12 cellular contexts compared by ENCODE assay signal in genomic region chr6:134741193-134741521, GRCh38.
A peak's percentile ranks its signal among the peaks of the same experiment; 100 is the strongest.
DNase-seq lines count a peak whose midpoint lies in the region; ATAC-seq, FAIRE-seq and TF ChIP-seq lines count a peak whose summit lies in the region.
"Had no signal": no experiment of that assay in that cellular context is flagged by ENCODE, and none has a peak within 500 bp of the region (broad histone marks: within the 10 kb centered on the region; RNA-seq: fewer than 3 reads in every experiment).

No MANE protein-coding gene starts in this region.

- no peaks in the 10 kb centered on the region for H3K27me3 ChIP-seq in H1 (replicated peaks in 1 of 4; ENCODE audit: control insufficient read depth in 3 of 4, extremely low read depth in 1 of 4, insufficient read depth in 3 of 4, low read length in 3 of 4)
- no peaks in the 10 kb centered on the region for H3K27me3 ChIP-seq in tibial artery

- H3K27ac ChIP-seq in H1 (ENCODE audit: low read depth, low read length) (no peak overlapping the region), tibial artery (no peak overlapping the region)

- CTCF ChIA-PET in H1 (lab: Charles Lee; ENCODE audit: partially characterized antibody) = interaction anchor here (0.6 to 1.5 kb wide), 14 partner anchors 9 to 574 kb away, joined by 3 to 5 read pairs (median 3); no protein-coding TSS in a partner anchor

- WGBS in H1 (ENCODE audit: extremely low coverage in 1 of 2, insufficient coverage in 1 of 2, insufficient read length in 1 of 2, insufficient replicate concordance in 2 of 2, low coverage in 1 of 2, low lambda C conversion rate in 2 of 2, missing lambda C conversion rate in 1 of 2), 2 experiments = 65% methylated on average over 7 of the region's 7 CpGs; no CpG with 5 or more reads in 1 of the 2 experiments

- no peak overlapping the region for H2BK5ac ChIP-seq in H1 (ENCODE audit: low read depth, low read length)

- no peak overlapping the region for H2AK5ac ChIP-seq in H1 (ENCODE audit: low read depth, low read length)

- no peak overlapping the region for H3K4me3 Mint-ChIP-seq in neural crest cell
- H3K4me3 Mint-ChIP-seq: activated CD8-positive, alpha-beta T cell treated with anti-CD3 and anti-CD28 coated beads for 36 hours; activated naive CD8-positive, alpha-beta T cell had no signal

- TF ChIP-seq EP300 in H1 (IDR thresholded peaks at IDR 0.05; ENCODE audit: borderline replicate concordance in 1 of 2, low read depth in 2 of 2, low read length in 2 of 2) = no peak

- H2BK120ac ChIP-seq in H1 (replicated peaks; ENCODE audit: low read depth, low read length) = no peak overlapping the region

- H3K36me3 ChIP-seq in H1 (ENCODE audit: control insufficient read depth in 2 of 4, insufficient read depth in 4 of 4, low read length in 3 of 4) = no peaks in the 10 kb centered on the region
- H3K36me3 ChIP-seq in tibial artery = no peaks in the 10 kb centered on the region

- DNase-seq in GM12865 (ENCODE audit: low read depth) = peak; percentile 3
- peak; percentile 19 for DNase-seq in NCI-H510A (lab: John Stamatoyannopoulos, UW)
- no peak for DNase-seq in H1 (ENCODE audit: low read depth in 1 of 2, low spot score in 2 of 2)
- no peak for DNase-seq in neural crest cell (ENCODE audit: low read depth, low spot score)
- no peak for DNase-seq in activated gamma-delta T cell treated with Interleukin-2 at 50 U/mL for 16 hours
- DNase-seq in stimulated activated naive CD8-positive, alpha-beta T cell treated with anti-CD3 and anti-CD28 coated beads, Interleukin-15, Interleukin-2, amounts not matched to agents 100 U/mL and 50 U/mL, for 24 hours = no peak
- DNase-seq in stimulated activated CD4-positive, alpha-beta T cell treated with anti-CD3 and anti-CD28 coated beads, Interleukin-1b, Interleukin-23, amount 100 ng/mL, for 48 hours = no peak
- DNase-seq in tibial artery = no peak
- DNase-seq: activated CD8-positive, alpha-beta T cell treated with anti-CD3 and anti-CD28 coated beads for 36 hours; NCI-H526 treated with DMSO at 0.1 percent for 48 hours had no signal

- H3K4me2 ChIP-seq in H1 (ENCODE audit: insufficient read depth in 1 of 2, low read depth in 2 of 2, low read length in 2 of 2) = no peak overlapping the region

- H4K91ac ChIP-seq in H1 (replicated peaks; ENCODE audit: insufficient read length, low read length) = no peak overlapping the region

- no peaks in the 10 kb centered on the region for H3K9me3 Mint-ChIP-seq in neural crest cell
- H3K9me3 Mint-ChIP-seq: activated CD8-positive, alpha-beta T cell treated with anti-CD3 and anti-CD28 coated beads for 36 hours had no signal

- H4K5ac ChIP-seq in H1 (ENCODE audit: insufficient read length, low read depth, low read length) = no peak overlapping the region

- no peaks in the 10 kb centered on the region for H3K4me1 Mint-ChIP-seq in neural crest cell

- H3K79me2 ChIP-seq in H1 (ENCODE audit: control insufficient read depth in 1 of 2, insufficient read depth in 2 of 2, low read length in 2 of 2) = no peaks in the 10 kb centered on the region

- H4K8ac ChIP-seq in H1 (ENCODE audit: extremely low read depth, insufficient read depth, low read length) = no peak overlapping the region

- H3K18ac ChIP-seq in H1 (ENCODE audit: extremely low read depth, low read length) = no peak overlapping the region

- H3K36me3 Mint-ChIP-seq in neural crest cell (ENCODE audit: low read depth) = no peaks in the 10 kb centered on the region
- H3K36me3 Mint-ChIP-seq: activated naive CD8-positive, alpha-beta T cell had no signal

- no peak overlapping the region for H3K14ac ChIP-seq in H1 (ENCODE audit: insufficient read length)

- H3K4me3 ChIP-seq in GM12865 (ENCODE audit: low read depth, low read length) (no peak overlapping the region), H1 (ENCODE audit: extremely low read depth in 1 of 4, insufficient read depth in 2 of 4, low read depth in 3 of 4, low read length in 4 of 4) (no peak overlapping the region), tibial artery (no peak overlapping the region)

- no peak overlapping the region for H3K56ac ChIP-seq in H1 (replicated peaks; ENCODE audit: insufficient read length, low read depth, low read length)

- no peak for ATAC-seq in stimulated activated naive CD8-positive, alpha-beta T cell treated with anti-CD3 and anti-CD28 coated beads, Interleukin-15, Interleukin-2, amounts not matched to agents 100 U/mL and 50 U/mL, for 24 hours
- ATAC-seq: activated CD8-positive, alpha-beta T cell treated with anti-CD3 and anti-CD28 coated beads for 36 hours had no signal

- TF ChIP-seq POLR2A in H1 (IDR thresholded peaks at IDR 0.05; ENCODE audit: control extremely low read depth in 1 of 2, low read depth in 2 of 2, low read length in 2 of 2) = no peak

- H3K23ac ChIP-seq in H1 (ENCODE audit: insufficient read length) = no peak overlapping the region

- H2AFZ ChIP-seq in H1 (ENCODE audit: low read length) = no peak overlapping the region

- TF ChIP-seq RAD21 in H1 (IDR thresholded peaks at IDR 0.05 in 1 of 2, conservative IDR thresholded peaks at IDR 0.05 in 1 of 2; ENCODE audit: low read depth in 2 of 2, low read length in 2 of 2) = peak; percentile 41 to 55

- peak; percentile 9 for TF ChIP-seq CTCF in GM12865 (IDR thresholded peaks at IDR 0.05; ENCODE audit: insufficient read depth, low read depth, low read length, missing control alignments)
- TF ChIP-seq CTCF in H1 (IDR thresholded peaks at IDR 0.05; ENCODE audit: control extremely low read depth in 1 of 3, insufficient read depth in 1 of 3, low read depth in 1 of 3, low read length in 3 of 3) = peak; percentile 40 to 80 (median 67); a peak in 3 of 4 replicates
- TF ChIP-seq CTCF in neural crest cell (conservative IDR thresholded peaks at IDR 0.05) = peak; percentile 34
- no peak for TF ChIP-seq CTCF in tibial artery (IDR thresholded peaks at IDR 0.05)

- peaks cover 7% of the 10 kb centered on the region for H3K27me3 Mint-ChIP-seq in neural crest cell (ENCODE audit: low read depth)

- no peaks in the 10 kb centered on the region for H3K79me1 ChIP-seq in H1 (ENCODE audit: low read depth, low read length)

- no peaks in the 10 kb centered on the region for H3K23me2 ChIP-seq in H1 (ENCODE audit: low read depth, low read length)

- H3K9me3 ChIP-seq in H1 (ENCODE audit: insufficient read depth in 2 of 2, low read depth in 1 of 2, low read length in 1 of 2) = no peaks in the 10 kb centered on the region
- H3K9me3 ChIP-seq in tibial artery = no peaks in the 10 kb centered on the region
- H3K9me3 ChIP-seq: Caco-2 had no signal

- no peak overlapping the region for H3K4ac ChIP-seq in H1 (replicated peaks; ENCODE audit: insufficient read length, low read depth, low read length)

- intact Hi-C loops in tibial artery (cut with DNase I; ENCODE audit: low total_unique reads) = no loop called here

- POLR2A ChIA-PET in H1 (lab: Charles Lee; ENCODE audit: partially characterized antibody) = interaction anchor here (0.6 kb wide), 1 partner anchor 53 kb away, joined by 4 read pairs; no protein-coding TSS in a partner anchor

- no peaks in the 10 kb centered on the region for H3K4me1 ChIP-seq in H1 (replicated peaks in 1 of 4; ENCODE audit: control insufficient read depth in 3 of 4, insufficient read depth in 4 of 4, low read length in 3 of 4)
- no peaks in the 10 kb centered on the region for H3K4me1 ChIP-seq in tibial artery
- H3K4me1 ChIP-seq: Caco-2 had no signal

- no peak overlapping the region for H2BK12ac ChIP-seq in H1 (ENCODE audit: low read depth, low read length)

- H3K27ac Mint-ChIP-seq in neural crest cell (ENCODE audit: unreplicated experiment) = no peak overlapping the region
- H3K27ac Mint-ChIP-seq: activated CD8-positive, alpha-beta T cell treated with anti-CD3 and anti-CD28 coated beads for 36 hours; activated naive CD8-positive, alpha-beta T cell had no signal

- H2BK15ac ChIP-seq in H1 (ENCODE audit: low read length) = 0 out of 2 replicates have a peak overlapping the region, but pooled peaks have one; percentile 46

- no peak overlapping the region for H2BK20ac ChIP-seq in H1 (ENCODE audit: low read length)

- no peak overlapping the region for H3K9ac ChIP-seq in H1 (replicated peaks in 1 of 4; ENCODE audit: extremely low read depth in 1 of 4, low read depth in 3 of 4, low read length in 3 of 4)

- FAIRE-seq in H1 (lab: Jason Lieb, UNC) = no peak

- H4K20me1 ChIP-seq in H1 (replicated peaks in 1 of 2; ENCODE audit: control insufficient read depth in 1 of 2, insufficient read depth in 2 of 2, low read length in 2 of 2) = no peaks in the 10 kb centered on the region

TF ChIP-seq in H1, 55 proteins besides CTCF, POLR2A, EP300 and RAD21 (continues in another document):
- no peak for TF ChIP-seq JUN (IDR thresholded peaks at IDR 0.05; ENCODE audit: low read depth, low read length)
- TF ChIP-seq SP2 (IDR thresholded peaks at IDR 0.05; ENCODE audit: low read length) = no peak
- no peak for TF ChIP-seq SAP30 (IDR thresholded peaks at IDR 0.05; ENCODE audit: insufficient read depth, insufficient replicate concordance, low read length)
- TF ChIP-seq HDAC6 (IDR thresholded peaks at IDR 0.05; ENCODE audit: low read depth, low read length) = no peak
- no peak for TF ChIP-seq BCL11A (IDR thresholded peaks at IDR 0.05; ENCODE audit: low read depth in 2 of 2, low read length in 2 of 2)

Comparison
In these comparisons a context has a peak if more than half of its experiments do, and no peak if none do; other contexts are left out.
1. DNase-seq: peak in GM12865 (single experiment) and NCI-H510A (single experiment); none in H1 (0 of 2), neural crest cell (single experiment), activated gamma-delta T cell treated with Interleukin-2 at 50 U/mL for 16 hours (single experiment), stimulated activated naive CD8-positive, alpha-beta T cell treated with anti-CD3 and anti-CD28 coated beads, Interleukin-15, Interleukin-2, amounts not matched to agents 100 U/mL and 50 U/mL, for 24 hours (single experiment), stimulated activated CD4-positive, alpha-beta T cell treated with anti-CD3 and anti-CD28 coated beads, Interleukin-1b, Interleukin-23, amount 100 ng/mL, for 48 hours (single experiment) and tibial artery (0 of 2).
2. CTCF ChIP-seq: peak in GM12865 (single experiment), H1 (3 of 3) and neural crest cell (single experiment); none in tibial artery (0 of 2).